23 cellular contexts compared by ENCODE assay signal in genomic region chr19:53571339-53571738, GRCh38.
"Had no signal": no experiment of that assay in that cellular context is flagged by ENCODE, and none has a peak within 500 bp of the region (broad histone marks: within the 10 kb centered on the region; RNA-seq: fewer than 3 reads in every experiment).

No MANE protein-coding gene starts in this region.

- DNase-seq: activated CD4-positive, alpha-beta T cell treated with anti-CD3 and anti-CD28 coated beads, Interleukin-2, amount 10 ng/mL, durations not matched to agents 24 days and 14 days; activated CD8-positive, alpha-beta memory T cell treated with anti-CD3 and anti-CD28 coated beads, Interleukin-2, amount 10 ng/mL, durations not matched to agents 7 days and 5 days; activated CD8-positive, alpha-beta T cell treated with anti-CD3 and anti-CD28 coated beads for 36 hours; activated gamma-delta T cell treated with Interleukin-2 at 50 U/mL for 16 hours; brain microvascular endothelial cell; central memory CD4-positive, alpha-beta T cell; glutamatergic neuron; midbrain; occipital lobe; stimulated activated CD4-positive, alpha-beta T cell treated with anti-CD3 and anti-CD28 coated beads, Interleukin-4, amount 100 ng/mL, for 4 hours; substantia nigra; T-helper 2 cell; thyroid gland had no signal

- H3K4me3 ChIP-seq: adrenal gland, ascending aorta, esophagus muscularis mucosa, hepatocyte, prostate gland, thyroid gland had no signal

- H3K27ac ChIP-seq: adrenal gland, ascending aorta, brain microvascular endothelial cell, esophagus muscularis mucosa, hepatocyte, prostate gland, thyroid gland had no signal

- H3K79me2 ChIP-seq: hepatocyte had no signal

- H3K27me3 ChIP-seq: adrenal gland, ascending aorta, brain microvascular endothelial cell, esophagus muscularis mucosa, hepatocyte, thyroid gland had no signal

- FAIRE-seq: colon, frontal cortex had no signal

- H3K4me1 ChIP-seq: adrenal gland, ascending aorta, esophagus muscularis mucosa, prostate gland, thyroid gland had no signal

- H3K27me3 Mint-ChIP-seq: activated CD4-positive, alpha-beta T cell treated with anti-CD3 and anti-CD28 coated beads, Interleukin-2, amount 10 ng/mL, durations not matched to agents 24 days and 14 days; activated CD8-positive, alpha-beta memory T cell treated with anti-CD3 and anti-CD28 coated beads, Interleukin-2, amount 10 ng/mL, durations not matched to agents 7 days and 5 days; activated CD8-positive, alpha-beta T cell treated with anti-CD3 and anti-CD28 coated beads for 36 hours; activated naive CD4-positive, alpha-beta T cell treated with anti-CD3 and anti-CD28 coated beads, Interleukin-2, amount 50 U/mL, for 24 hours; stimulated activated naive CD8-positive, alpha-beta T cell treated with anti-CD3 and anti-CD28 coated beads, Interleukin-15, Interleukin-2, amounts not matched to agents 100 ng/mL and 50 ng/mL, for 24 hours had no signal

- H3K27ac Mint-ChIP-seq: activated CD4-positive, alpha-beta T cell treated with anti-CD3 and anti-CD28 coated beads, Interleukin-2, amount 10 ng/mL, durations not matched to agents 24 days and 14 days; activated CD8-positive, alpha-beta memory T cell treated with anti-CD3 and anti-CD28 coated beads, Interleukin-2, amount 10 ng/mL, durations not matched to agents 7 days and 5 days; activated CD8-positive, alpha-beta T cell treated with anti-CD3 and anti-CD28 coated beads for 36 hours; activated naive CD4-positive, alpha-beta T cell treated with anti-CD3 and anti-CD28 coated beads, Interleukin-2, amount 50 U/mL, for 24 hours; stimulated activated naive CD8-positive, alpha-beta T cell treated with anti-CD3 and anti-CD28 coated beads, Interleukin-15, Interleukin-2, amounts not matched to agents 100 ng/mL and 50 ng/mL, for 24 hours had no signal

- H2AFZ ChIP-seq: hepatocyte had no signal

- H3K4me1 Mint-ChIP-seq: activated CD4-positive, alpha-beta T cell treated with anti-CD3 and anti-CD28 coated beads, Interleukin-2, amount 10 ng/mL, durations not matched to agents 24 days and 14 days; activated CD8-positive, alpha-beta memory T cell treated with anti-CD3 and anti-CD28 coated beads, Interleukin-2, amount 10 ng/mL, durations not matched to agents 7 days and 5 days had no signal

- H3K4me3 Mint-ChIP-seq: activated CD4-positive, alpha-beta T cell treated with anti-CD3 and anti-CD28 coated beads, Interleukin-2, amount 10 ng/mL, durations not matched to agents 24 days and 14 days; activated CD8-positive, alpha-beta memory T cell treated with anti-CD3 and anti-CD28 coated beads, Interleukin-2, amount 10 ng/mL, durations not matched to agents 7 days and 5 days; activated CD8-positive, alpha-beta T cell treated with anti-CD3 and anti-CD28 coated beads for 36 hours; activated naive CD4-positive, alpha-beta T cell treated with anti-CD3 and anti-CD28 coated beads, Interleukin-2, amount 50 U/mL, for 24 hours; stimulated activated naive CD8-positive, alpha-beta T cell treated with anti-CD3 and anti-CD28 coated beads, Interleukin-15, Interleukin-2, amounts not matched to agents 100 ng/mL and 50 ng/mL, for 24 hours had no signal

- H3K4me2 ChIP-seq: hepatocyte had no signal

- ATAC-seq: activated CD4-positive, CD25-positive, alpha-beta regulatory T cell treated with anti-CD3 and anti-CD28 coated beads, Interleukin-2, amount 50 U/mL, for 24 hours; activated CD8-positive, alpha-beta memory T cell treated with anti-CD3 and anti-CD28 coated beads, Interleukin-2, amount 10 ng/mL, durations not matched to agents 7 days and 5 days; activated CD8-positive, alpha-beta T cell treated with anti-CD3 and anti-CD28 coated beads for 36 hours had no signal

- H3K9me3 ChIP-seq: prostate gland, thyroid gland had no signal
